25 cellular contexts compared by ENCODE assay signal in genomic region chr7:7731732-7732131, GRCh38. TPM values are rescaled to one million over a fixed set of nuclear protein-coding genes. Genes with fewer than 3 reads are reported as not detected.
A peak's percentile ranks its signal among the peaks of the same experiment; 100 is the strongest.
DNase-seq lines count a peak whose midpoint lies in the region; ATAC-seq, FAIRE-seq and TF ChIP-seq lines count a peak whose summit lies in the region.
"Had no signal": no experiment of that assay in that cellular context is flagged by ENCODE, and none has a peak within 500 bp of the region (broad histone marks: within the 10 kb centered on the region; RNA-seq: fewer than 3 reads in every experiment).

No MANE protein-coding gene starts in this region.

- POLR2A ChIA-PET in A549 (lab: Yijun Ruan, JAX): no interaction called here

- H3K4me2 ChIP-seq in A549: peak overlapping the region; percentile 61

- no peaks in the 10 kb centered on the region for H3K9me3 Mint-ChIP-seq in osteocyte (ENCODE audit: unreplicated experiment)
- H3K9me3 Mint-ChIP-seq in activated naive CD4-positive, alpha-beta T cell treated with anti-CD3 and anti-CD28 coated beads, Interleukin-2, amount 10 ng/mL, durations not matched to agents 7 days and 5 days: peaks cover 2% of the 10 kb centered on the region
- H3K9me3 Mint-ChIP-seq: activated T-cell treated with anti-CD3 and anti-CD28 coated beads, Interleukin-2, amount 50 U/mL, for 4 hours; IgD-negative memory B cell; natural killer cell treated with Interleukin-12 subunit alpha and Interleukin-12 subunit beta and Interleukin-15 and Interleukin-18, amount 100 ng/mL, for 72 hours had no signal

- H3K27ac ChIP-seq in A549 (peak overlapping the region in 1 of 2 experiments; percentile 6; a peak in 1 of 6 replicates), Peyer's patch (no peak overlapping the region)
- H3K27ac ChIP-seq: WERI-Rb-1 had no signal

- FAIRE-seq in A549 (lab: Jason Lieb, UNC): no peak
- FAIRE-seq: bronchial epithelial cell, GM12891 had no signal

- ATAC-seq in A549: peak in 1 of 2 experiments; percentile 48; a peak in 1 of 6 replicates
- ATAC-seq: activated T-cell treated with anti-CD3 and anti-CD28 coated beads, Interleukin-2, amount 50 U/mL, for 4 hours; HCT116; natural killer cell treated with Interleukin-12 subunit alpha and Interleukin-12 subunit beta and Interleukin-15 and Interleukin-18, amount 100 ng/mL, for 72 hours; sciatic nerve had no signal

- TF ChIP-seq EP300 in A549 (IDR thresholded peaks at IDR 0.05): no peak

- peak overlapping the region; percentile 70 for H3K27ac Mint-ChIP-seq in osteocyte (ENCODE audit: unreplicated experiment)
- no peak overlapping the region for H3K27ac Mint-ChIP-seq in activated naive CD4-positive, alpha-beta T cell treated with anti-CD3 and anti-CD28 coated beads, Interleukin-2, amount 10 ng/mL, durations not matched to agents 7 days and 5 days
- H3K27ac Mint-ChIP-seq: activated CD4-positive, alpha-beta T cell treated with anti-CD3 and anti-CD28 coated beads, Interleukin-2, amount 10 ng/mL, durations not matched to agents 24 days and 14 days; IgD-negative memory B cell; natural killer cell treated with Interleukin-12 subunit alpha and Interleukin-12 subunit beta and Interleukin-15 and Interleukin-18, amount 100 ng/mL, for 72 hours had no signal

- H3K27me3 Mint-ChIP-seq in osteocyte (ENCODE audit: unreplicated experiment): no peaks in the 10 kb centered on the region
- no peaks in the 10 kb centered on the region for H3K27me3 Mint-ChIP-seq in activated naive CD4-positive, alpha-beta T cell treated with anti-CD3 and anti-CD28 coated beads, Interleukin-2, amount 10 ng/mL, durations not matched to agents 7 days and 5 days
- H3K27me3 Mint-ChIP-seq: activated CD4-positive, alpha-beta T cell treated with anti-CD3 and anti-CD28 coated beads, Interleukin-2, amount 10 ng/mL, durations not matched to agents 24 days and 14 days; IgD-negative memory B cell; natural killer cell treated with Interleukin-12 subunit alpha and Interleukin-12 subunit beta and Interleukin-15 and Interleukin-18, amount 100 ng/mL, for 72 hours had no signal

- H3K4me3 ChIP-seq in A549 (no peak overlapping the region), Peyer's patch (no peak overlapping the region)
- H3K4me3 ChIP-seq: MG63, upper lobe of left lung had no signal

- DNase-seq in A549 (ENCODE audit: low read depth in 1 of 2, low spot score in 1 of 2) (no peak), M059J (ENCODE audit: low read depth) (peak; percentile 1), glomerular endothelial cell (ENCODE audit: extremely low read depth, low read depth, low spot score) (peak; percentile 9), osteocyte (ENCODE audit: extremely low spot score, unreplicated experiment) (no peak), mesenteric fat pad (ENCODE audit: low spot score) (no peak), Peyer's patch (no peak), DMS79 (lab: John Stamatoyannopoulos, UW) (no peak)
- no peak for DNase-seq in activated naive CD4-positive, alpha-beta T cell treated with anti-CD3 and anti-CD28 coated beads, Interleukin-2, amount 10 ng/mL, durations not matched to agents 7 days and 5 days
- DNase-seq: activated CD4-positive, alpha-beta T cell treated with anti-CD3 and anti-CD28 coated beads, Interleukin-2, amount 10 ng/mL, durations not matched to agents 24 days and 14 days; activated naive CD4-positive, alpha-beta T cell treated with Interleukin-2 at 50 U/mL for 16 hours; activated T-cell treated with anti-CD3 and anti-CD28 coated beads, Interleukin-2, amount 50 U/mL, for 4 hours; Caco-2; kidney glomerular epithelial cell; MG63; NCI-H2029 treated with DMSO at 0.1 percent for 48 hours; NCI-H226; T-helper 9 cell; upper lobe of left lung; WERI-Rb-1 had no signal

- no peak for TF ChIP-seq RAD21 in A549 (conservative IDR thresholded peaks at IDR 0.05 in 1 of 2, IDR thresholded peaks at IDR 0.05 in 1 of 2)

- H3K36me3 ChIP-seq in Peyer's patch: no peaks in the 10 kb centered on the region
- H3K36me3 ChIP-seq: MG63, upper lobe of left lung, WERI-Rb-1 had no signal

- no peak overlapping the region for H3K4me3 Mint-ChIP-seq in osteocyte (ENCODE audit: unreplicated experiment)
- no peak overlapping the region for H3K4me3 Mint-ChIP-seq in activated naive CD4-positive, alpha-beta T cell treated with anti-CD3 and anti-CD28 coated beads, Interleukin-2, amount 10 ng/mL, durations not matched to agents 7 days and 5 days
- H3K4me3 Mint-ChIP-seq: activated CD4-positive, alpha-beta T cell treated with anti-CD3 and anti-CD28 coated beads, Interleukin-2, amount 10 ng/mL, durations not matched to agents 24 days and 14 days; activated T-cell treated with anti-CD3 and anti-CD28 coated beads, Interleukin-2, amount 50 U/mL, for 4 hours; IgD-negative memory B cell; natural killer cell treated with Interleukin-12 subunit alpha and Interleukin-12 subunit beta and Interleukin-15 and Interleukin-18, amount 100 ng/mL, for 72 hours had no signal

- no peak for TF ChIP-seq CTCF in A549 (IDR thresholded peaks at IDR 0.05)
- no peak for TF ChIP-seq CTCF in osteocyte (IDR thresholded peaks at IDR 0.05)
- no peak for TF ChIP-seq CTCF in Peyer's patch (IDR thresholded peaks at IDR 0.05)

- no peaks in the 10 kb centered on the region for H3K27me3 ChIP-seq in Peyer's patch
- H3K27me3 ChIP-seq: MG63, upper lobe of left lung had no signal

- H3K36me3 Mint-ChIP-seq in osteocyte (ENCODE audit: unreplicated experiment): no peaks in the 10 kb centered on the region
- no peaks in the 10 kb centered on the region for H3K36me3 Mint-ChIP-seq in activated naive CD4-positive, alpha-beta T cell treated with anti-CD3 and anti-CD28 coated beads, Interleukin-2, amount 10 ng/mL, durations not matched to agents 7 days and 5 days
- H3K36me3 Mint-ChIP-seq: natural killer cell treated with Interleukin-12 subunit alpha and Interleukin-12 subunit beta and Interleukin-15 and Interleukin-18, amount 100 ng/mL, for 72 hours had no signal

- H3K9me3 ChIP-seq in A549: no peaks in the 10 kb centered on the region
- H3K9me3 ChIP-seq in Peyer's patch: no peaks in the 10 kb centered on the region
- H3K9me3 ChIP-seq: Caco-2, MG63, upper lobe of left lung had no signal

- CTCF ChIA-PET in A549 (lab: Yijun Ruan, JAX): no interaction called here
- CTCF ChIA-PET in activated naive CD4-positive, alpha-beta T cell treated with anti-CD3 and anti-CD28 coated beads, Interleukin-2, amount 10 ng/mL, durations not matched to agents 7 days and 5 days (lab: Charles Lee): interaction anchor here (0.6 kb wide), 1 partner anchor 29 kb away, joined by 3 read pairs; no protein-coding TSS in a partner anchor

- TF ChIP-seq POLR2A in A549 (IDR thresholded peaks at IDR 0.05; ENCODE audit: low read length): no peak
- no peak for TF ChIP-seq POLR2A in Peyer's patch (IDR thresholded peaks at IDR 0.05)

- H3K4me1 ChIP-seq in A549 (peaks cover 31% of the 10 kb centered on the region), Peyer's patch (peaks cover 0 to 11% (median 0%) of the 10 kb centered on the region in 4 donors)

- H3K4me1 Mint-ChIP-seq in osteocyte (ENCODE audit: unreplicated experiment): peaks cover 33% of the 10 kb centered on the region
- no peaks in the 10 kb centered on the region for H3K4me1 Mint-ChIP-seq in activated naive CD4-positive, alpha-beta T cell treated with anti-CD3 and anti-CD28 coated beads, Interleukin-2, amount 10 ng/mL, durations not matched to agents 7 days and 5 days
- H3K4me1 Mint-ChIP-seq: activated CD4-positive, alpha-beta T cell treated with anti-CD3 and anti-CD28 coated beads, Interleukin-2, amount 10 ng/mL, durations not matched to agents 24 days and 14 days had no signal

TF ChIP-seq in A549, 52 proteins besides CTCF, POLR2A, EP300 and RAD21:
- TF ChIP-seq SREBF2 (IDR thresholded peaks at IDR 0.05): no peak
- no peak for TF ChIP-seq RCOR1 (IDR thresholded peaks at IDR 0.05; ENCODE audit: low read depth, low read length)
- no peak for TF ChIP-seq ZSCAN20 (CRISPR knock-in tag; IDR thresholded peaks at IDR 0.05)
- TF ChIP-seq FOSB (CRISPR knock-in tag; IDR thresholded peaks at IDR 0.05): no peak
- TF ChIP-seq ESRRA (IDR thresholded peaks at IDR 0.05; ENCODE audit: borderline replicate concordance, low read length): peak; percentile 8; the same call in 1 of the 2 replicates
- TF ChIP-seq, protein P1, sequence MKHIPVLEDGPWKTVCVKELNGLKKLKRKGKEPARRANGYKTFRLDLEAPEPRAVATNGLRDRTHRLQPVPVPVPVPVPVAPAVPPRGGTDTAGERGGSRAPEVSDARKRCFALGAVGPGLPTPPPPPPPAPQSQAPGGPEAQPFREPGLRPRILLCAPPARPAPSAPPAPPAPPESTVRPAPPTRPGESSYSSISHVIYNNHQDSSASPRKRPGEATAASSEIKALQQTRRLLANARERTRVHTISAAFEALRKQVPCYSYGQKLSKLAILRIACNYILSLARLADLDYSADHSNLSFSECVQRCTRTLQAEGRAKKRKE (CRISPR knock-in tag; IDR thresholded peaks at IDR 0.05; ENCODE audit: low read depth): no peak
- TF ChIP-seq FOSL2 (IDR thresholded peaks at IDR 0.05): no peak
- TF ChIP-seq FOSL2 (CRISPR knock-in tag; IDR thresholded peaks at IDR 0.05): no peak
- TF ChIP-seq CHD4 (IDR thresholded peaks at IDR 0.05; ENCODE audit: borderline replicate concordance): no peak
TF ChIP-seq in A549: peak in this region for 1.

RNA-seq across cellular contexts. Expression of gene RPA3, which starts 13.3 kb away (rescaled TPM):
- polyA plus RNA-seq in A549 (2011; rRNA removed) (103 and 129 TPM in 2 replicates), A549 (2017; fragmentation: RNase III; extraction: RNeasy Plus Mini Kit Qiagen cat#74134 plus additional on column Dnase treatment) (95.1 to 101 TPM (median 97.2 TPM) in 3 replicates)
- polyA plus RNA-seq in A549 (2012; cell fraction: cytosol; rRNA removed): 44.6 and 62.1 TPM in 2 replicates
- 14.1 and 25.3 TPM in 2 replicates for polyA plus RNA-seq in A549 (2012; cell fraction: nucleus; rRNA removed)
- 6.9 and 9.2 TPM in 2 replicates for polyA minus RNA-seq in A549 (2011; rRNA and poly(A)+ RNA removed)
- 121 and 127 TPM in 2 replicates for total RNA-seq in M059J (2014; rRNA removed; shearing (Covaris generic))
- total RNA-seq in glomerular endothelial cell (5.7 and 10.9 TPM in 2 replicates), osteocyte (14.8 and 16.5 TPM in 2 replicates), mesenteric fat pad (16.3 TPM), Peyer's patch (10 to 100 TPM; 11.3 to 23.6 (median 19.4) TPM)

Comparison
In these comparisons a context has a peak if more than half of its experiments do, and no peak if none do; other contexts are left out.
1. DNase-seq: peak in M059J (single experiment) and glomerular endothelial cell (single experiment); none in A549 (0 of 2), osteocyte (single experiment), mesenteric fat pad (single experiment), Peyer's patch (0 of 3), activated naive CD4-positive, alpha-beta T cell treated with anti-CD3 and anti-CD28 coated beads, Interleukin-2, amount 10 ng/mL, durations not matched to agents 7 days and 5 days (single experiment) and DMS79 (single experiment).